ENCODE assay signal across 9 cellular contexts in the genomic region with DNA sequence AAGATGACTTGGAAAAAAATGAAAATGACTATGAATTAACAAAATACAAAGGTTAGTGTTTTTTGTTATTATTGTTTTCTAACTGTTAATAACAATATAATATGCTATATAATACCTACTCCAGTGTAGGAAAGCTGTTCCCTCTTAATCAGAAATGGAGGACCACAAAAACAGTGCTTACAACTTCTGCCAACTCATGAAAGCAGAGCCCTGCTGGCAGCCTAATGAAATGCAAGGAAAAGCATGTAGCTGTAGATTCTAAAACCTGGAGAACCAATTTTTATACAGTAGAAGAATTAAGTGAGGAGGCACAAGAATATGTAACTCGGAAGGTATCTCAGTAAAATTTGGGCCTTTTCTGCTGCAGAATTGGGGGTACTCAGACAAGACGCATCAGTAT. TPM values are rescaled to one million over a fixed set of nuclear protein-coding genes. Genes with fewer than 3 reads are reported as not detected.
DNase-seq lines count a peak whose midpoint lies in the region; ATAC-seq, FAIRE-seq and TF ChIP-seq lines count a peak whose summit lies in the region.
"Had no signal": no experiment of that assay in that cellular context is flagged by ENCODE, and none has a peak within 500 bp of the region (broad histone marks: within the 10 kb centered on the region; RNA-seq: fewer than 3 reads in every experiment).

No MANE protein-coding gene starts in this region.

- peaks cover 6% of the 10 kb centered on the region for H3K36me3 ChIP-seq in CD8-positive, alpha-beta memory T cell (ENCODE audit: insufficient read depth, low read length)

- TF ChIP-seq CTCF in fibroblast of pulmonary artery (IDR thresholded peaks at IDR 0.05; ENCODE audit: low read length, missing control alignments), result peak; percentile 63

- POLR2A ChIA-PET in CD8-positive, alpha-beta memory T cell (lab: Charles Lee), result no interaction called here

- H3K27me3 ChIP-seq in CD8-positive, alpha-beta memory T cell (ENCODE audit: insufficient read depth, low read length, poor library complexity, severe bottlenecking), result no peaks in the 10 kb centered on the region
- H3K27me3 ChIP-seq: neutrophil had no signal

- no peak overlapping the region for H3K4me3 ChIP-seq in fibroblast of pulmonary artery (replicated peaks; ENCODE audit: low read depth, low read length)
- no peak overlapping the region for H3K4me3 ChIP-seq in CD8-positive, alpha-beta memory T cell (ENCODE audit: low read length)

- peaks cover 25 to 60% (median 50%) of the 10 kb centered on the region in 3 donors for H3K4me1 Mint-ChIP-seq in CD8-positive, alpha-beta memory T cell

- CTCF ChIA-PET in CD8-positive, alpha-beta memory T cell (lab: Charles Lee), result interaction anchor here (1.1 kb wide), 1 partner anchor 16 kb away, joined by 3 read pairs; no protein-coding TSS in a partner anchor

- FAIRE-seq in G401.6 (lab: Jason Lieb, UNC), result peak; percentile 89

- H3K4me3 Mint-ChIP-seq in CD8-positive, alpha-beta memory T cell, result no peak overlapping the region

- H3K27me3 Mint-ChIP-seq in CD8-positive, alpha-beta memory T cell, result no peaks in the 10 kb centered on the region

- H3K27ac ChIP-seq in CD8-positive, alpha-beta memory T cell (ENCODE audit: low read depth, low read length), result no peak overlapping the region
- H3K27ac ChIP-seq: neutrophil had no signal

- peak; percentile 23 for DNase-seq in A172 (ENCODE audit: low spot score)
- peak; percentile 73 for DNase-seq in OCI-M1 (lab: John Stamatoyannopoulos, UW)
- peak; percentile 56 for DNase-seq in fibroblast of pulmonary artery (ENCODE audit: low read depth)
- DNase-seq in activated CD4-positive, CD25-positive, alpha-beta regulatory T cell (lab: John Stamatoyannopoulos, UW), result no peak
- DNase-seq in CD8-positive, alpha-beta memory T cell, result no peak

- ATAC-seq in HG03196 (IDR thresholded peaks at IDR 0.05; ENCODE audit: unreplicated experiment) (no peak), GM21576 (IDR thresholded peaks at IDR 0.05; ENCODE audit: unreplicated experiment) (no peak)

- H3K9me3 Mint-ChIP-seq in CD8-positive, alpha-beta memory T cell, result peaks cover 0 to 3% (median 0%) of the 10 kb centered on the region in 5 donors

- H3K4me1 ChIP-seq in CD8-positive, alpha-beta memory T cell (ENCODE audit: insufficient read depth, low read length), result peaks cover 5% of the 10 kb centered on the region

- H3K36me3 Mint-ChIP-seq in CD8-positive, alpha-beta memory T cell, result peaks cover 14 to 46% (median 30%) of the 10 kb centered on the region in 3 donors

- H3K9me3 ChIP-seq in CD8-positive, alpha-beta memory T cell (ENCODE audit: low read length), result no peaks in the 10 kb centered on the region
- H3K9me3 ChIP-seq: neutrophil had no signal

- no peak overlapping the region for H3K27ac Mint-ChIP-seq in CD8-positive, alpha-beta memory T cell

RNA-seq across cellular contexts. Expression of gene PHIP, which starts 29.4 kb away (rescaled TPM):
- total RNA-seq in A172 (2014; rRNA removed; shearing (Covaris generic)), result 21.8 and 24.5 TPM in 2 replicates
- 10 to 100 TPM; 26.1 to 27.0 TPM for total RNA-seq in CD8-positive, alpha-beta memory T cell
- 13.4 TPM for polyA plus RNA-seq in CD8-positive, alpha-beta memory T cell

Comparison
In these comparisons a context has a peak if more than half of its experiments do, and no peak if none do; other contexts are left out.
1. DNase-seq: peak in A172 (single experiment), OCI-M1 (single experiment) and fibroblast of pulmonary artery (single experiment); none in activated CD4-positive, CD25-positive, alpha-beta regulatory T cell (0 of 4) and CD8-positive, alpha-beta memory T cell (0 of 5).